In genomic region chr3:127000128-127000527, GRCh38 we compare ENCODE assay signal across 16 cellular contexts. TPM values are rescaled to one million over a fixed set of nuclear protein-coding genes. Genes with fewer than 3 reads are reported as not detected.
DNase-seq lines count a peak whose midpoint lies in the region; ATAC-seq and TF ChIP-seq lines count a peak whose summit lies in the region.
"Had no signal": no experiment of that assay in that cellular context is flagged by ENCODE, and none has a peak within 500 bp of the region (broad histone marks: within the 10 kb centered on the region; RNA-seq: fewer than 3 reads in every experiment).

No MANE protein-coding gene starts in this region.

- DNase-seq in DMS 273 treated with DMSO at 0.1 percent for 48 hours (lab: John Stamatoyannopoulos, UW) (peak; percentile 58), RWPE2 (ENCODE audit: low spot score) (no peak), foreskin fibroblast (peak; percentile 15 to 41), thoracic aorta (ENCODE audit: low spot score) (no peak), GM20000 (ENCODE audit: low spot score) (no peak), Right ventricle myocardium superior (no peak)
- DNase-seq in stimulated activated naive CD4-positive, alpha-beta T cell treated with Interleukin-2 at 50 U/mL for 16 hours (lab: John Stamatoyannopoulos, UW), result no peak
- DNase-seq: AML-193, EL, HCEC 1CT, NCI-H1930, NCI-H446 treated with DMSO at 0.1 percent for 48 hours, NCI-H774, PC-3 had no signal

- intact Hi-C loops in Right ventricle myocardium superior (cut with DNase I), result no loop called here

- H3K4me1 ChIP-seq in RWPE2 (ENCODE audit: insufficient read depth, poor library complexity, severe bottlenecking) (peaks cover 19% of the 10 kb centered on the region), thoracic aorta (ENCODE audit: control insufficient read depth in 1 of 2, low read depth in 2 of 2) (peaks cover 44 to 90% of the 10 kb centered on the region in 2 donors)

- peaks cover 17% of the 10 kb centered on the region for H3K36me3 ChIP-seq in RWPE2 (ENCODE audit: low read depth)
- no peaks in the 10 kb centered on the region for H3K36me3 ChIP-seq in thoracic aorta

- TF ChIP-seq CTCF in RWPE2 (IDR thresholded peaks at IDR 0.05; ENCODE audit: poor library complexity, severe bottlenecking) (no peak), foreskin fibroblast (IDR thresholded peaks at IDR 0.05; ENCODE audit: low read depth, low read length) (no peak), thoracic aorta (IDR thresholded peaks at IDR 0.05) (no peak), GM20000 (IDR thresholded peaks at IDR 0.05; ENCODE audit: extremely low read depth, missing control alignments) (no peak)

- no peaks in the 10 kb centered on the region for H3K27me3 ChIP-seq in RWPE2 (ENCODE audit: insufficient read depth, poor library complexity, severe bottlenecking)
- H3K27me3 ChIP-seq in thoracic aorta (replicated peaks; ENCODE audit: insufficient read depth), result no peaks in the 10 kb centered on the region

- H3K9me3 ChIP-seq in RWPE2 (ENCODE audit: severe bottlenecking) (no peaks in the 10 kb centered on the region), thoracic aorta (no peaks in the 10 kb centered on the region)

- no peak overlapping the region for H3K4me3 ChIP-seq in RWPE2 (ENCODE audit: severe bottlenecking)
- H3K4me3 ChIP-seq in foreskin fibroblast (ENCODE audit: low read depth in 1 of 2, low read length in 2 of 2), result no peak overlapping the region
- no peak overlapping the region for H3K4me3 ChIP-seq in thoracic aorta

- H3K27ac ChIP-seq in RWPE2 (ENCODE audit: poor library complexity, severe bottlenecking) (peak overlapping the region; percentile 77), thoracic aorta (peak overlapping the region; percentile 94 to 97)
- H3K27ac ChIP-seq: RWPE1 had no signal

- ATAC-seq in RWPE2 (ENCODE audit: low read depth) (no peak), thoracic aorta (ENCODE audit: insufficient number of reproducible peaks, low FRiP score, low read depth) (no peak), GM21515 (IDR thresholded peaks at IDR 0.05; ENCODE audit: unreplicated experiment) (no peak), Right ventricle myocardium superior (ENCODE audit: poor library complexity) (no peak)
- ATAC-seq: PC-3 had no signal

RNA-seq across cellular contexts. Expression of gene PLXNA1, which starts 17.2 kb away (rescaled TPM):
- 100 to 1,000 TPM in 1 of 2 donors, 10 to 100 TPM in 1; 70.1 to 102 TPM for total RNA-seq in thoracic aorta
- 23.2 TPM for total RNA-seq in Right ventricle myocardium superior

Comparison
In these comparisons a context has a peak if more than half of its experiments do, and no peak if none do; other contexts are left out.
1. DNase-seq: peak in DMS 273 treated with DMSO at 0.1 percent for 48 hours (single experiment) and foreskin fibroblast (2 of 2); none in RWPE2 (single experiment), thoracic aorta (single experiment), GM20000 (single experiment), stimulated activated naive CD4-positive, alpha-beta T cell treated with Interleukin-2 at 50 U/mL for 16 hours (single experiment) and Right ventricle myocardium superior (single experiment).